18 cellular contexts compared by ENCODE assay signal in the genomic region with DNA sequence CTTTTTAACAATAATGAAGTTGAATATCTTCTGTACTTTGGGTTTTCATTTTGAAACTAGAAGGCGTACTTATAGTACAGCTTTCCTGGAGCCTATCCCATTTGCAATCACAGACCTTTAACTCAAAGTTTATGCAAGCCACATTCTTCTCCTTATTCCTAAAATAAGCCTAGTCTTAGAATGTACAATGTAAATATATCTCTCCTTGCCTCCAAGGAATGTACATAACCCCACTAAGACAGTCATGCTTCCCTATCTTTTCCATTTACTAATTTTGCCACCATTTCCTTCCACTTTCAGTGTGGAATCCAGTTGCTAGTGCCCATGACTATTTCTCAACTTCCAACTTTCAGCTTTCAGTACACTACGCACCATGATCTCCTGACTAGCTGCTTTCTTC.
DNase-seq lines count a peak whose midpoint lies in the region; ATAC-seq and TF ChIP-seq lines count a peak whose summit lies in the region.
"Had no signal": no experiment of that assay in that cellular context is flagged by ENCODE, and none has a peak within 500 bp of the region (broad histone marks: within the 10 kb centered on the region; RNA-seq: fewer than 3 reads in every experiment).

No MANE protein-coding gene starts in this region.

- TF ChIP-seq POLR2A in IMR-90 (IDR thresholded peaks at IDR 0.05; ENCODE audit: low read depth, low read length): no peak

- no peak overlapping the region for H3K4me3 ChIP-seq in IMR-90 (ENCODE audit: insufficient read depth, low read depth, low read length)
- H3K4me3 ChIP-seq: A549; BLaER1 treated with 17β-estradiol and CSF1 and Interleukin-3, amounts not matched to agents 10 nM and 100 nM had no signal

- H4K20me1 ChIP-seq in IMR-90 (ENCODE audit: insufficient read depth, low read length): no peaks in the 10 kb centered on the region
- H4K20me1 ChIP-seq: BLaER1 treated with 17β-estradiol and CSF1 and Interleukin-3, amounts not matched to agents 10 nM and 100 nM had no signal

- intact Hi-C loops in IMR-90 (cut with micrococcal nuclease): no loop called here
- intact Hi-C loops in CD14-positive monocyte (cut with micrococcal nuclease): no loop called here

- H3K9me3 ChIP-seq in IMR-90 (ENCODE audit: control insufficient read depth, insufficient read depth, low read length): no peaks in the 10 kb centered on the region
- H3K9me3 ChIP-seq: A549 had no signal

- H3K18ac ChIP-seq in IMR-90 (ENCODE audit: low read depth, low read length): no peak overlapping the region

- H3K9me3 Mint-ChIP-seq in nephron progenitor cell: peaks cover 16% of the 10 kb centered on the region
- peaks cover 2 to 13% (median 4%) of the 10 kb centered on the region in 7 donors for H3K9me3 Mint-ChIP-seq in CD14-positive monocyte

- H3K9me1 ChIP-seq in IMR-90 (ENCODE audit: insufficient read depth, low read length): no peaks in the 10 kb centered on the region

- POLR2A ChIA-PET in IMR-90 (lab: Charles Lee; ENCODE audit: unreplicated experiment): no interaction called here

- no peak overlapping the region for H4K5ac ChIP-seq in IMR-90 (ENCODE audit: low read depth, low read length)

- ATAC-seq in IMR-90 (ENCODE audit: low read depth): peak; percentile 60
- ATAC-seq: A549 had no signal

- no peak overlapping the region for H3K56ac ChIP-seq in IMR-90 (ENCODE audit: extremely low read depth, insufficient read depth, low read length)

- H2BK120ac ChIP-seq in IMR-90 (ENCODE audit: low read depth, low read length): no peak overlapping the region

- dilution Hi-C loops in IMR-90 (cut with HindIII; ENCODE audit: low sequenced_read_pairs, unreplicated experiment): no loop called here

- no peaks in the 10 kb centered on the region for H3K27me3 Mint-ChIP-seq in nephron progenitor cell (ENCODE audit: low read depth, poor library complexity)
- no peaks in the 10 kb centered on the region for H3K27me3 Mint-ChIP-seq in CD14-positive monocyte (ENCODE audit: low read depth in 3 of 3)
- H3K27me3 Mint-ChIP-seq: B cell; CD4-positive, alpha-beta memory T cell; CD4-positive, CD25-positive, alpha-beta regulatory T cell; CD8-positive, alpha-beta memory T cell had no signal

- CTCF ChIA-PET in IMR-90 (lab: Yijun Ruan, JAX): no interaction called here

- no peak overlapping the region for H2BK15ac ChIP-seq in IMR-90 (ENCODE audit: low read depth, low read length)

- in situ Hi-C loops in IMR-90 (cut with MboI; ENCODE audit: low sequenced_read_pairs): no loop called here

- H3K27ac ChIP-seq in IMR-90 (ENCODE audit: insufficient read depth, low read length): no peak overlapping the region
- H3K27ac ChIP-seq: 22Rv1; A549; BLaER1 treated with 17β-estradiol and CSF1 and Interleukin-3, amounts not matched to agents 10 nM and 100 nM; C4-2B had no signal

- no peak overlapping the region for H3K4me2 ChIP-seq in IMR-90 (ENCODE audit: low read depth, low read length)
- H3K4me2 ChIP-seq: A549; BLaER1 treated with 17β-estradiol and CSF1 and Interleukin-3, amounts not matched to agents 10 nM and 100 nM had no signal

- H3K9ac ChIP-seq in IMR-90 (ENCODE audit: low read depth, low read length): no peak overlapping the region
- H3K9ac ChIP-seq: BLaER1 treated with 17β-estradiol and CSF1 and Interleukin-3, amounts not matched to agents 10 nM and 100 nM had no signal

- H3K36me3 ChIP-seq in IMR-90 (ENCODE audit: control insufficient read depth, insufficient read depth, low read length): no peaks in the 10 kb centered on the region

- H4K8ac ChIP-seq in IMR-90 (ENCODE audit: low read depth in 2 of 2, low read length in 2 of 2): no peak overlapping the region

- H3K27me3 ChIP-seq in IMR-90 (ENCODE audit: control insufficient read depth, insufficient read depth, low read length): no peaks in the 10 kb centered on the region
- H3K27me3 ChIP-seq: BLaER1 treated with 17β-estradiol and CSF1 and Interleukin-3, amounts not matched to agents 10 nM and 100 nM had no signal

- no peaks in the 10 kb centered on the region for H3K4me1 Mint-ChIP-seq in nephron progenitor cell
- no peaks in the 10 kb centered on the region for H3K4me1 Mint-ChIP-seq in CD14-positive monocyte
- H3K4me1 Mint-ChIP-seq: B cell; CD4-positive, alpha-beta memory T cell; CD4-positive, CD25-positive, alpha-beta regulatory T cell; CD8-positive, alpha-beta memory T cell had no signal

- WGBS in IMR-90 (ENCODE audit: extremely low coverage in 2 of 2, insufficient read length in 1 of 2), 2 experiments: no CpG with 5 or more reads among the region's 2 CpGs

- no peak for TF ChIP-seq CTCF in IMR-90 (conservative IDR thresholded peaks at IDR 0.05; ENCODE audit: low read depth, low read length)
- TF ChIP-seq CTCF in nephron progenitor cell (IDR thresholded peaks at IDR 0.05): no peak
- no peak for TF ChIP-seq CTCF in CD14-positive monocyte (IDR thresholded peaks at IDR 0.05)

- H2AFZ ChIP-seq in IMR-90 (replicated peaks; ENCODE audit: low read length, poor library complexity): no peak overlapping the region

- H2AK9ac ChIP-seq in IMR-90 (replicated peaks; ENCODE audit: low read depth, low read length, poor library complexity): no peak overlapping the region

- H3K4ac ChIP-seq in IMR-90 (ENCODE audit: low read depth, low read length): no peak overlapping the region

- H3K27ac Mint-ChIP-seq in nephron progenitor cell (peak overlapping the region; percentile 34), CD14-positive monocyte (no peak overlapping the region)
- H3K27ac Mint-ChIP-seq: B cell; CD4-positive, alpha-beta memory T cell; CD4-positive, CD25-positive, alpha-beta regulatory T cell; CD8-positive, alpha-beta memory T cell had no signal

- no peak for TF ChIP-seq RAD21 in IMR-90 (IDR thresholded peaks at IDR 0.05; ENCODE audit: low read length)

- H3K79me1 ChIP-seq in IMR-90 (ENCODE audit: low read depth in 1 of 2, low read length in 2 of 2): no peaks in the 10 kb centered on the region

- no peak overlapping the region for H2BK20ac ChIP-seq in IMR-90 (ENCODE audit: low read depth, low read length)

- DNase-seq in IMR-90 (no peak), fibroblast of gingiva (ENCODE audit: low read depth) (peak; percentile 21), nephron progenitor cell (no peak), CD14-positive monocyte (ENCODE audit: low spot score) (no peak), SKM-1 (lab: John Stamatoyannopoulos, UW; ENCODE audit: unreplicated experiment) (no peak)
- DNase-seq: AML-193; Calu3; CD4-positive, alpha-beta memory T cell; CD4-positive, CD25-positive, alpha-beta regulatory T cell; CD8-positive, alpha-beta memory T cell; COR-L47; DMS79 treated with DMSO at 0.1 percent for 48 hours; GF-D8 had no signal

- BruUV-seq in IMR-90 (replicated peaks; lab: Mats Ljungman, UMichigan): no TSS peak

- H3K14ac ChIP-seq in IMR-90 (replicated peaks; ENCODE audit: low read depth, low read length): no peak overlapping the region

- no peak overlapping the region for H3K23ac ChIP-seq in IMR-90 (ENCODE audit: low read depth, low read length)

- H2AK5ac ChIP-seq in IMR-90 (ENCODE audit: low read depth, low read length): no peak overlapping the region

- H4K91ac ChIP-seq in IMR-90 (ENCODE audit: insufficient read depth, low read depth, low read length): no peak overlapping the region

- H3K36me3 Mint-ChIP-seq in nephron progenitor cell (ENCODE audit: low read depth) (peaks cover 9% of the 10 kb centered on the region), CD14-positive monocyte (no peaks in the 10 kb centered on the region)
- H3K36me3 Mint-ChIP-seq: CD4-positive, CD25-positive, alpha-beta regulatory T cell had no signal

- H3K4me3 Mint-ChIP-seq in nephron progenitor cell (no peak overlapping the region), CD14-positive monocyte (no peak overlapping the region)
- H3K4me3 Mint-ChIP-seq: B cell; CD4-positive, alpha-beta memory T cell; CD4-positive, CD25-positive, alpha-beta regulatory T cell; CD8-positive, alpha-beta memory T cell had no signal

- no peak overlapping the region for H2BK5ac ChIP-seq in IMR-90 (ENCODE audit: low read depth, low read length, poor library complexity, severe bottlenecking)

- no peaks in the 10 kb centered on the region for H3K4me1 ChIP-seq in IMR-90 (ENCODE audit: control insufficient read depth, insufficient read depth, low read length)
- H3K4me1 ChIP-seq: A549; BLaER1 treated with 17β-estradiol and CSF1 and Interleukin-3, amounts not matched to agents 10 nM and 100 nM had no signal

TF ChIP-seq in IMR-90, 13 proteins besides CTCF, POLR2A, EP300 and RAD21:
- TF ChIP-seq MAFK (IDR thresholded peaks at IDR 0.05; ENCODE audit: low read depth, low read length) (no peak), MXI1 (IDR thresholded peaks at IDR 0.05; ENCODE audit: borderline replicate concordance, low read depth, low read length) (no peak)
- TF ChIP-seq, protein P1, sequence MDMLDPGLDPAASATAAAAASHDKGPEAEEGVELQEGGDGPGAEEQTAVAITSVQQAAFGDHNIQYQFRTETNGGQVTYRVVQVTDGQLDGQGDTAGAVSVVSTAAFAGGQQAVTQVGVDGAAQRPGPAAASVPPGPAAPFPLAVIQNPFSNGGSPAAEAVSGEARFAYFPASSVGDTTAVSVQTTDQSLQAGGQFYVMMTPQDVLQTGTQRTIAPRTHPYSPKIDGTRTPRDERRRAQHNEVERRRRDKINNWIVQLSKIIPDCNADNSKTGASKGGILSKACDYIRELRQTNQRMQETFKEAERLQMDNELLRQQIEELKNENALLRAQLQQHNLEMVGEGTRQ (IDR thresholded peaks at IDR 0.05; ENCODE audit: low read depth, low read length): no peak
- TF ChIP-seq, protein P2, sequence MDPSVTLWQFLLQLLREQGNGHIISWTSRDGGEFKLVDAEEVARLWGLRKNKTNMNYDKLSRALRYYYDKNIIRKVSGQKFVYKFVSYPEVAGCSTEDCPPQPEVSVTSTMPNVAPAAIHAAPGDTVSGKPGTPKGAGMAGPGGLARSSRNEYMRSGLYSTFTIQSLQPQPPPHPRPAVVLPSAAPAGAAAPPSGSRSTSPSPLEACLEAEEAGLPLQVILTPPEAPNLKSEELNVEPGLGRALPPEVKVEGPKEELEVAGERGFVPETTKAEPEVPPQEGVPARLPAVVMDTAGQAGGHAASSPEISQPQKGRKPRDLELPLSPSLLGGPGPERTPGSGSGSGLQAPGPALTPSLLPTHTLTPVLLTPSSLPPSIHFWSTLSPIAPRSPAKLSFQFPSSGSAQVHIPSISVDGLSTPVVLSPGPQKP (IDR thresholded peaks at IDR 0.05; ENCODE audit: borderline replicate concordance, low read depth, low read length): no peak
TF ChIP-seq in IMR-90: peak in this region for 0.
